26 cellular contexts compared by ENCODE assay signal in genomic region chr4:183863155-183863825, GRCh38. TPM values are rescaled to one million over a fixed set of nuclear protein-coding genes. Genes with fewer than 3 reads are reported as not detected.
"Had no signal": no experiment of that assay in that cellular context is flagged by ENCODE, and none has a peak within 500 bp of the region (broad histone marks: within the 10 kb centered on the region; RNA-seq: fewer than 3 reads in every experiment).

No MANE protein-coding gene starts in this region.

- H3K4me3 ChIP-seq: breast epithelium had no signal

- H3K36me3 ChIP-seq: breast epithelium had no signal

- H3K4me1 ChIP-seq: breast epithelium had no signal

- DNase-seq: activated CD4-positive, alpha-beta T cell treated with anti-CD3 and anti-CD28 coated beads for 48 hours; activated CD4-positive, alpha-beta T cell treated with anti-CD3 and anti-CD28 coated beads, Interleukin-2, amount 50 U/mL, for 4 hours; activated CD4-positive, CD25-positive, alpha-beta regulatory T cell treated with anti-CD3 and anti-CD28 coated beads, Interleukin-2, amount 50 U/mL, for 72 hours; activated CD8-positive, alpha-beta memory T cell treated with anti-CD3 and anti-CD28 coated beads, Interleukin-2, amount 50 U/mL, for 48 hours; activated CD8-positive, alpha-beta T cell treated with anti-CD3 and anti-CD28 coated beads, Interleukin-2, amount 10 ng/mL, durations not matched to agents 7 days and 5 days; activated effector memory CD4-positive, alpha-beta T cell treated with Interleukin-2 at 50 U/mL for 16 hours; activated naive CD4-positive, alpha-beta T cell; activated T-cell treated with anti-CD3 and anti-CD28 coated beads, Interleukin-2, amount 50 U/mL, for 1 hour; aorta; caudate nucleus; NCI-H1092; NCI-H1930; NCI-H345; NCI-H510A; NCI-H526 treated with DMSO at 0.1 percent for 48 hours; NCI-H82; RPMI8226; SK-N-SH; T-helper 17 cell; T-helper 9 cell had no signal

- ATAC-seq: activated CD8-positive, alpha-beta T cell treated with anti-CD3 and anti-CD28 coated beads, Interleukin-2, amount 10 ng/mL, durations not matched to agents 7 days and 5 days; Panc1; Right ventricle myocardium inferior; T-helper 17 cell; WTC11 had no signal

- H3K27me3 ChIP-seq: breast epithelium had no signal

- H3K27ac ChIP-seq: breast epithelium had no signal

- H3K9me3 ChIP-seq: breast epithelium, SK-N-SH had no signal

RNA-seq across cellular contexts. Expression of gene STOX2, which starts 41.8 kb away (rescaled TPM):
- total RNA-seq: activated CD8-positive, alpha-beta T cell treated with anti-CD3 and anti-CD28 coated beads, Interleukin-2, amount 10 ng/mL, durations not matched to agents 7 days and 5 days; activated T-helper 1 cell treated with anti-CD3 and anti-CD28 coated beads, Interleukin-12 subunit alpha, Interleukin-12 subunit beta, Interleukin-2, Interleukin-4 antibody, amounts not matched to agents 30 ng/mL and 10 ng/mL and 1 ng/mL, durations not matched to agents 14 hours and 24 hours and 36 hours; LHCN-M2 had no signal
